Comparison of ENCODE assay signal across 2 cellular contexts in genomic region chr7:128876127-128876526, GRCh38.
TF ChIP-seq lines count a peak whose summit lies in the region.

No MANE protein-coding gene starts in this region.

TF ChIP-seq in WTC11, 78 proteins besides CTCF, POLR2A, EP300 and RAD21:
- TF ChIP-seq E2F5 (CRISPR knock-in tag; IDR thresholded peaks at IDR 0.05) (no peak), NFYB (CRISPR knock-in tag; conservative IDR thresholded peaks at IDR 0.05; ENCODE audit: low read depth) (no peak), ZNF416 (CRISPR knock-in tag; IDR thresholded peaks at IDR 0.05) (no peak)

TF ChIP-seq in H1, 55 proteins besides CTCF, POLR2A, EP300 and RAD21:
- TF ChIP-seq PHF8 (conservative IDR thresholded peaks at IDR 0.05; ENCODE audit: low read depth, low read length): no peak
- no peak for TF ChIP-seq RFX5 (IDR thresholded peaks at IDR 0.05; ENCODE audit: borderline replicate concordance, low read depth, low read length)
- no peak for TF ChIP-seq TAF1 (IDR thresholded peaks at IDR 0.05; ENCODE audit: low read depth, low read length)
- TF ChIP-seq BACH1 (IDR thresholded peaks at IDR 0.05; ENCODE audit: low read length): no peak
- no peak for TF ChIP-seq SIX5 (IDR thresholded peaks at IDR 0.05; ENCODE audit: low read depth, low read length)
- TF ChIP-seq KDM4A (IDR thresholded peaks at IDR 0.05; ENCODE audit: low read depth, low read length, severe bottlenecking): no peak
- TF ChIP-seq HDAC6 (IDR thresholded peaks at IDR 0.05; ENCODE audit: low read depth, low read length): no peak
- no peak for TF ChIP-seq SP2 (IDR thresholded peaks at IDR 0.05; ENCODE audit: low read length)
- TF ChIP-seq TEAD4 (IDR thresholded peaks at IDR 0.05; ENCODE audit: low read depth, low read length): no peak
